ENCODE assay signal across 18 cellular contexts in the genomic region with DNA sequence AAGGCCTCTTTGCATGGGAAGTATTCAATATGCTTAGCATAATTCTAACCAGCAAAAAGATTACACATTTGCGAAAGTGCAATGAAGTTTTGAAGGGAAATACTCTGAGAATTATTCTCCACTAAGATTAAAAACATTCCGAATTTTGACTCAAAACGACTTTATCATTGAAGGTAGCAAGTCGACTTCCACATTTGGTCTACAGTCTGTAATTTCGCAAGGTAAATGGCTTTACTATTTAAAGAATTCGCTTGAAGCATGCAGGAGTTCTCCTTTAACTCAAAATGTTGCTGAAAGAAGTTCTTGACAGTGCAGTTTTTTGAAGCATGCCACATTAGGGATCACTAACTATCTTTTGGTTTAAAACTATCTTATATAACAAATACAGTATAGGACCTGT.
"Had no signal": no experiment of that assay in that cellular context is flagged by ENCODE, and none has a peak within 500 bp of the region (broad histone marks: within the 10 kb centered on the region; RNA-seq: fewer than 3 reads in every experiment).

No MANE protein-coding gene starts in this region.

- H3K9me3 Mint-ChIP-seq: activated CD4-positive, alpha-beta T cell treated with anti-CD3 and anti-CD28 coated beads, Interleukin-2, amount 10 ng/mL, durations not matched to agents 7 days and 5 days; activated naive CD4-positive, alpha-beta T cell treated with anti-CD3 and anti-CD28 coated beads, Interleukin-2, amount 50 U/mL, for 24 hours; activated T-cell treated with anti-CD3 and anti-CD28 coated beads, Interleukin-2, amount 50 U/mL, for 4 hours; immature natural killer cell; memory B cell; naive thymus-derived CD8-positive, alpha-beta T cell; stimulated activated naive CD8-positive, alpha-beta T cell treated with anti-CD3 and anti-CD28 coated beads, Interleukin-15, amount 100 ng/mL, for 72 hours; type B pancreatic cell had no signal

- H3K4me3 ChIP-seq: gastrocnemius medialis, heart left ventricle, ovary, psoas muscle had no signal

- H3K27ac ChIP-seq: heart left ventricle, ovary, psoas muscle had no signal

- H3K4me3 Mint-ChIP-seq: activated CD4-positive, alpha-beta T cell treated with anti-CD3 and anti-CD28 coated beads, Interleukin-2, amount 10 ng/mL, durations not matched to agents 7 days and 5 days; activated naive CD4-positive, alpha-beta T cell treated with anti-CD3 and anti-CD28 coated beads, Interleukin-2, amount 50 U/mL, for 24 hours; activated T-cell treated with anti-CD3 and anti-CD28 coated beads, Interleukin-2, amount 50 U/mL, for 4 hours; immature natural killer cell; memory B cell; naive thymus-derived CD8-positive, alpha-beta T cell; stimulated activated naive CD8-positive, alpha-beta T cell treated with anti-CD3 and anti-CD28 coated beads, Interleukin-15, amount 100 ng/mL, for 72 hours; type B pancreatic cell had no signal

- DNase-seq: activated CD4-positive, alpha-beta T cell treated with anti-CD3 and anti-CD28 coated beads, Interleukin-2, amount 10 ng/mL, durations not matched to agents 7 days and 5 days; activated CD8-positive, alpha-beta memory T cell treated with anti-CD3 and anti-CD28 coated beads, Interleukin-2, amount 50 U/mL, for 4 hours; activated T-cell treated with anti-CD3 and anti-CD28 coated beads, Interleukin-2, amount 50 U/mL, for 4 hours; effector CD4-positive, alpha-beta T cell; heart left ventricle; immature natural killer cell; kidney glomerular epithelial cell; naive thymus-derived CD8-positive, alpha-beta T cell; ovary; psoas muscle; right cardiac atrium; stimulated activated naive CD8-positive, alpha-beta T cell treated with anti-CD3 and anti-CD28 coated beads, Interleukin-15, amount 100 ng/mL, for 72 hours had no signal

- ATAC-seq: activated CD4-positive, CD25-positive, alpha-beta regulatory T cell treated with anti-CD3 and anti-CD28 coated beads, Interleukin-2, amount 50 U/mL, for 24 hours; activated T-cell treated with anti-CD3 and anti-CD28 coated beads, Interleukin-2, amount 50 U/mL, for 4 hours; esophagus mucosa; gastrocnemius medialis; heart left ventricle; naive thymus-derived CD8-positive, alpha-beta T cell; right cardiac atrium; stimulated activated naive CD8-positive, alpha-beta T cell treated with anti-CD3 and anti-CD28 coated beads, Interleukin-15, amount 100 ng/mL, for 72 hours had no signal

- H3K27me3 ChIP-seq: gastrocnemius medialis, heart left ventricle, ovary had no signal

- H3K27ac Mint-ChIP-seq: activated naive CD4-positive, alpha-beta T cell treated with anti-CD3 and anti-CD28 coated beads, Interleukin-2, amount 50 U/mL, for 24 hours; memory B cell; stimulated activated naive CD8-positive, alpha-beta T cell treated with anti-CD3 and anti-CD28 coated beads, Interleukin-15, amount 100 ng/mL, for 72 hours; type B pancreatic cell had no signal

- H3K27me3 Mint-ChIP-seq: activated CD4-positive, alpha-beta T cell treated with anti-CD3 and anti-CD28 coated beads, Interleukin-2, amount 10 ng/mL, durations not matched to agents 7 days and 5 days; activated naive CD4-positive, alpha-beta T cell treated with anti-CD3 and anti-CD28 coated beads, Interleukin-2, amount 50 U/mL, for 24 hours; memory B cell; naive thymus-derived CD8-positive, alpha-beta T cell; stimulated activated naive CD8-positive, alpha-beta T cell treated with anti-CD3 and anti-CD28 coated beads, Interleukin-15, amount 100 ng/mL, for 72 hours; type B pancreatic cell had no signal

- H3K4me1 Mint-ChIP-seq: activated CD4-positive, alpha-beta T cell treated with anti-CD3 and anti-CD28 coated beads, Interleukin-2, amount 10 ng/mL, durations not matched to agents 7 days and 5 days; activated naive CD4-positive, alpha-beta T cell treated with anti-CD3 and anti-CD28 coated beads, Interleukin-2, amount 50 U/mL, for 24 hours; immature natural killer cell; naive thymus-derived CD8-positive, alpha-beta T cell; stimulated activated naive CD8-positive, alpha-beta T cell treated with anti-CD3 and anti-CD28 coated beads, Interleukin-15, amount 100 ng/mL, for 72 hours had no signal
